Comparison of ENCODE assay signal across 17 cellular contexts in the genomic region with DNA sequence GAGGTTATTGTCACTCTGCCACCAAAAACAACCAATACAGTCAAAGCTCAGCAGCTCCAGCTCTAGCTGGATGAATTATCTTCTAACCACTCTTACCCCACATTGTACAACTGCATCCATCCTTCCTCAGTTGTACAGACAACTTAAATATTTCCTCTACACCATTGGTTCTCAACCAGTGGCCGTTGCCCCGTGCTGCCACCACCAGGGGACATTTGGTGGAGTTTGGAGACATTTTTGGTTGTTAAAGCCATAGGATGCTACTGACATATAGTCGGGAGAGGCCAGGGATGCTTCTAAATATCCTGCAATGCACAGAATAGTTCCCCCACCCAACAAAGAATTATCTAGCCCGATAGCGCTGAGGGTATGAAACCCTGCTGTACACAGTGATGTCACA.
"Had no signal": no experiment of that assay in that cellular context is flagged by ENCODE, and none has a peak within 500 bp of the region (broad histone marks: within the 10 kb centered on the region; RNA-seq: fewer than 3 reads in every experiment).

No MANE protein-coding gene starts in this region.

- H3K4me3 ChIP-seq: body of pancreas, psoas muscle, skin epidermis, suprapubic skin had no signal

- H3K9me3 Mint-ChIP-seq: activated B cell treated with CpG ODN at 0.5 μM for 24 hours; activated CD4-positive, alpha-beta memory T cell treated with anti-CD3 and anti-CD28 coated beads, Interleukin-2, amount 10 ng/mL, durations not matched to agents 7 days and 5 days; activated naive CD8-positive, alpha-beta T cell treated with anti-CD3 and anti-CD28 coated beads, Interleukin-2, amount 10 ng/mL, durations not matched to agents 7 days and 5 days; activated T-helper 2 cell treated with anti-CD3 and anti-CD28 coated beads, Interferon-gamma antibody, Interleukin-2, Interleukin-4, amounts not matched to agents 10 μg/mL and 5 μg/mL and 100 μg/mL, durations not matched to agents 14 hours and 24 hours and 36 hours; memory B cell; naive thymus-derived CD4-positive, alpha-beta T cell; stimulated activated naive CD8-positive, alpha-beta T cell treated with anti-CD3 and anti-CD28 coated beads, Interleukin-15, amount 100 ng/mL, for 72 hours had no signal

- DNase-seq: activated B cell treated with CpG ODN at 0.5 μM for 24 hours; activated CD4-positive, alpha-beta memory T cell treated with anti-CD3 and anti-CD28 coated beads, Interleukin-2, amount 10 ng/mL, durations not matched to agents 7 days and 5 days; activated CD4-positive, alpha-beta T cell treated with anti-CD3 and anti-CD28 coated beads for 4 hours; activated CD8-positive, alpha-beta memory T cell treated with anti-CD3 and anti-CD28 coated beads, Interleukin-2, amount 10 ng/mL, durations not matched to agents 7 days and 5 days; activated naive CD4-positive, alpha-beta T cell treated with Interleukin-2 at 50 U/mL for 16 hours; activated naive CD8-positive, alpha-beta T cell treated with anti-CD3 and anti-CD28 coated beads, Interleukin-2, amount 10 ng/mL, durations not matched to agents 7 days and 5 days; body of pancreas; naive thymus-derived CD4-positive, alpha-beta T cell; psoas muscle; right cardiac atrium; stimulated activated naive CD8-positive, alpha-beta T cell treated with anti-CD3 and anti-CD28 coated beads, Interleukin-15, amount 100 ng/mL, for 72 hours; trophoblast cell had no signal

- H3K36me3 Mint-ChIP-seq: activated CD8-positive, alpha-beta memory T cell treated with anti-CD3 and anti-CD28 coated beads, Interleukin-2, amount 10 ng/mL, durations not matched to agents 7 days and 5 days had no signal

- H3K27me3 Mint-ChIP-seq: activated B cell treated with CpG ODN at 0.5 μM for 24 hours; activated CD4-positive, alpha-beta memory T cell treated with anti-CD3 and anti-CD28 coated beads, Interleukin-2, amount 10 ng/mL, durations not matched to agents 7 days and 5 days; activated CD8-positive, alpha-beta memory T cell treated with anti-CD3 and anti-CD28 coated beads, Interleukin-2, amount 10 ng/mL, durations not matched to agents 7 days and 5 days; activated naive CD8-positive, alpha-beta T cell treated with anti-CD3 and anti-CD28 coated beads, Interleukin-2, amount 10 ng/mL, durations not matched to agents 7 days and 5 days; memory B cell; naive thymus-derived CD4-positive, alpha-beta T cell; stimulated activated naive CD8-positive, alpha-beta T cell treated with anti-CD3 and anti-CD28 coated beads, Interleukin-15, amount 100 ng/mL, for 72 hours had no signal

- ATAC-seq: activated CD8-positive, alpha-beta memory T cell treated with anti-CD3 and anti-CD28 coated beads, Interleukin-2, amount 10 ng/mL, durations not matched to agents 7 days and 5 days; esophagus mucosa; naive thymus-derived CD4-positive, alpha-beta T cell; psoas muscle; stimulated activated naive CD8-positive, alpha-beta T cell treated with anti-CD3 and anti-CD28 coated beads, Interleukin-15, amount 100 ng/mL, for 72 hours had no signal

- H3K27ac Mint-ChIP-seq: activated B cell treated with CpG ODN at 0.5 μM for 24 hours; activated CD4-positive, alpha-beta memory T cell treated with anti-CD3 and anti-CD28 coated beads, Interleukin-2, amount 10 ng/mL, durations not matched to agents 7 days and 5 days; activated CD8-positive, alpha-beta memory T cell treated with anti-CD3 and anti-CD28 coated beads, Interleukin-2, amount 10 ng/mL, durations not matched to agents 7 days and 5 days; activated naive CD8-positive, alpha-beta T cell treated with anti-CD3 and anti-CD28 coated beads, Interleukin-2, amount 10 ng/mL, durations not matched to agents 7 days and 5 days; activated T-helper 2 cell treated with anti-CD3 and anti-CD28 coated beads, Interferon-gamma antibody, Interleukin-2, Interleukin-4, amounts not matched to agents 10 μg/mL and 5 μg/mL and 100 μg/mL, durations not matched to agents 14 hours and 24 hours and 36 hours; memory B cell; stimulated activated naive CD8-positive, alpha-beta T cell treated with anti-CD3 and anti-CD28 coated beads, Interleukin-15, amount 100 ng/mL, for 72 hours had no signal

- H3K4me3 Mint-ChIP-seq: activated B cell treated with CpG ODN at 0.5 μM for 24 hours; activated CD4-positive, alpha-beta memory T cell treated with anti-CD3 and anti-CD28 coated beads, Interleukin-2, amount 10 ng/mL, durations not matched to agents 7 days and 5 days; activated CD8-positive, alpha-beta memory T cell treated with anti-CD3 and anti-CD28 coated beads, Interleukin-2, amount 10 ng/mL, durations not matched to agents 7 days and 5 days; activated naive CD8-positive, alpha-beta T cell treated with anti-CD3 and anti-CD28 coated beads, Interleukin-2, amount 10 ng/mL, durations not matched to agents 7 days and 5 days; memory B cell; naive thymus-derived CD4-positive, alpha-beta T cell; stimulated activated naive CD8-positive, alpha-beta T cell treated with anti-CD3 and anti-CD28 coated beads, Interleukin-15, amount 100 ng/mL, for 72 hours had no signal

- H3K4me1 ChIP-seq: suprapubic skin had no signal

- H3K9me3 ChIP-seq: body of pancreas, psoas muscle, suprapubic skin had no signal

- H3K36me3 ChIP-seq: suprapubic skin had no signal

- H3K27ac ChIP-seq: psoas muscle, skin epidermis, suprapubic skin had no signal

- H3K27me3 ChIP-seq: body of pancreas, suprapubic skin had no signal
